Comparison of ENCODE assay signal across 8 cellular contexts in the genomic region with DNA sequence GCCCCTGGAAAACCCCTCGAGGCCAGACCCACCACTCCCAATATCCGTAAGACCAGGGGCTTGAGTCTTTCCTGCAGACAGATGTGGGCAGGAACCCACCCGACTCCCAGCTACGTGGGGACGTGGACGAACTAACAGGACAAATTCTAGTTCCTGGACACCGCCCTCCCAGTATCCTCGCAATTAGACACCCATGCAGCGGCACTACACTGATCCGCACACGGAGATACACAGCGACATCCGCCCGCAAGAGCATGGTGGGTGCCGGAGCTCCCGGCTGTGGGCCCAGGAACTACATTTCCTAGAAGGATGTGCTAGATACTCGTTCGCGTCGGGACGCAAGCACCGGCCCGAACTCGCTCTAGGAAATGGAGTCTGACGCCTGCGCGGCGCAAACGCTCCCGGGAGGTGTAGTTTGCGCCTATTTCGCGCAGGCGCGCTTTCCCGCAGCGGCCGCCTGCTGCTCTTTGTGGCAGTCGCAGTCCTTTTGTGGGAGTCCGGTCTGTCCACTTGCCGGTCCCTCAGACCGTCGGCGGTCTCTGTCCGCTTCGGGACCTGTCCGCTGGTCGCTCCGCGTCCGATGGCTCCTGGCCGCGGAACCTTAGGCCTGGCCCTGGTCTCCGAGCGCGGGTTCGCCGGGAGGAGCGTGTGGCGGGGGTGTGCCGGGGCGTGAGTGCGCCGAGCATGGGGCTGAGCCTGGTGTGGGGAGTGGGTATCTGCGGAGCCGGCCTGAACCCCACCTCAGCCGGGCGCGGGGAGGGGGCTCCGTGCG. TPM values are rescaled to one million over a fixed set of nuclear protein-coding genes. Genes with fewer than 3 reads are reported as not detected.
A peak's percentile ranks its signal among the peaks of the same experiment; 100 is the strongest.
DNase-seq lines count a peak whose midpoint lies in the region; ATAC-seq and TF ChIP-seq lines count a peak whose summit lies in the region.

A gene (plus strand): TSS at position 447 of the 772 bp plus-strand sequence. CDS start 478 bp downstream, outside the sequence.

- H3K4me3 Mint-ChIP-seq in CD8-positive, alpha-beta T cell, result peak within 1 kb of the TSS; percentile 87
- peak within 1 kb of the TSS; percentile 86 for H3K4me3 Mint-ChIP-seq in activated T-helper 17 cell treated with anti-CD3 and anti-CD28 coated beads, Interleukin-2, amount 50 U/mL, for 72 hours
- peak within 1 kb of the TSS; percentile 85 to 96 (median 94) for H3K4me3 Mint-ChIP-seq in naive B cell

- no peaks in the 10 kb centered on the region for H3K9me3 ChIP-seq in CD8-positive, alpha-beta T cell (ENCODE audit: low read length)

- no peaks in the 10 kb centered on the region for H3K36me3 Mint-ChIP-seq in CD8-positive, alpha-beta T cell
- no peaks in the 10 kb centered on the region for H3K36me3 Mint-ChIP-seq in activated T-helper 17 cell treated with anti-CD3 and anti-CD28 coated beads, Interleukin-2, amount 50 U/mL, for 72 hours (ENCODE audit: low read depth)
- H3K36me3 Mint-ChIP-seq in naive B cell, result peaks cover 0 to 4% of the 10 kb centered on the region in 2 donors

- DNase-seq in CD8-positive, alpha-beta T cell, result peak; percentile 68 to 92 (median 83)
- DNase-seq in KBM-7, result peak; percentile 91
- peak; percentile 77 for DNase-seq in RPMI8226
- DNase-seq in fibroblast of mammary gland (ENCODE audit: low read depth), result peak; percentile 90
- DNase-seq in naive B cell, result peak; percentile 71
- DNase-seq in stimulated activated CD8-positive, alpha-beta memory T cell treated with anti-CD3 and anti-CD28 coated beads, Interleukin-7, amount 100 ng/mL, for 48 hours (ENCODE audit: extremely low read depth in 1 of 2, low read depth in 1 of 2), result peak; percentile 67 to 72

- H3K4me3 ChIP-seq in CD8-positive, alpha-beta T cell (ENCODE audit: low read depth, low read length), result peak within 1 kb of the TSS; percentile 69
- H3K4me3 ChIP-seq in fibroblast of mammary gland (ENCODE audit: control insufficient read depth, low read depth, low read length), result peak within 1 kb of the TSS; percentile 72

- no peak for TF ChIP-seq CTCF in CD8-positive, alpha-beta T cell (IDR thresholded peaks at IDR 0.05)
- TF ChIP-seq CTCF in fibroblast of mammary gland (conservative IDR thresholded peaks at IDR 0.05; ENCODE audit: control insufficient read depth, insufficient read depth, low read depth, low read length), result no peak

- CTCF ChIA-PET in CD8-positive, alpha-beta T cell (lab: Charles Lee), result interaction anchor here (1.0 to 2.3 kb wide), 4 partner anchors 9 to 76 kb away, joined by 3 to 9 read pairs (median 3); no protein-coding TSS in a partner anchor

- in situ Hi-C loops in KBM-7 (cut with MboI; ENCODE audit: low pct_unique_long_range_greater_than_20kb, low sequenced_read_pairs), result no loop called here

- H3K27me3 Mint-ChIP-seq in CD8-positive, alpha-beta T cell (ENCODE audit: low read depth), result no peaks in the 10 kb centered on the region
- H3K27me3 Mint-ChIP-seq in activated T-helper 17 cell treated with anti-CD3 and anti-CD28 coated beads, Interleukin-2, amount 50 U/mL, for 72 hours, result no peaks in the 10 kb centered on the region
- H3K27me3 Mint-ChIP-seq in naive B cell, result no peaks in the 10 kb centered on the region

- peak within 1 kb of the TSS; percentile 95 for H3K27ac Mint-ChIP-seq in CD8-positive, alpha-beta T cell
- H3K27ac Mint-ChIP-seq in activated T-helper 17 cell treated with anti-CD3 and anti-CD28 coated beads, Interleukin-2, amount 50 U/mL, for 72 hours, result peak within 1 kb of the TSS; percentile 89
- H3K27ac Mint-ChIP-seq in naive B cell, result peak within 1 kb of the TSS; percentile 82 to 96 (median 92)

- peaks cover 36% of the 10 kb centered on the region for H3K4me1 Mint-ChIP-seq in CD8-positive, alpha-beta T cell (ENCODE audit: low read depth)
- H3K4me1 Mint-ChIP-seq in activated T-helper 17 cell treated with anti-CD3 and anti-CD28 coated beads, Interleukin-2, amount 50 U/mL, for 72 hours, result peaks cover 6% of the 10 kb centered on the region
- H3K4me1 Mint-ChIP-seq in naive B cell, result peaks cover 21 to 33% (median 24%) of the 10 kb centered on the region in 3 donors

- H3K36me3 ChIP-seq in CD8-positive, alpha-beta T cell (ENCODE audit: insufficient read depth, low read length), result no peaks in the 10 kb centered on the region

- ATAC-seq in CD8-positive, alpha-beta T cell, result peak; percentile 98
- peak; percentile 76 for ATAC-seq in GM21381 (IDR thresholded peaks at IDR 0.05; ENCODE audit: unreplicated experiment)
- ATAC-seq in activated T-helper 17 cell treated with anti-CD3 and anti-CD28 coated beads, Interleukin-2, amount 50 U/mL, for 72 hours (replicated peaks), result peak; percentile 94
- ATAC-seq in naive B cell (ENCODE audit: low read depth in 2 of 2), result peak; percentile 93 to 95

- no peaks in the 10 kb centered on the region for H3K27me3 ChIP-seq in CD8-positive, alpha-beta T cell (ENCODE audit: insufficient read depth, low read length)

- POLR2A ChIA-PET in CD8-positive, alpha-beta T cell (lab: Charles Lee), result interaction anchor here (0.9 to 2.4 kb wide), 4 partner anchors 10 to 309 kb away, joined by 3 to 17 read pairs (median 6); no protein-coding TSS in a partner anchor

- peaks cover 21% of the 10 kb centered on the region for H3K4me1 ChIP-seq in CD8-positive, alpha-beta T cell (ENCODE audit: insufficient read depth, low read length)

- H3K27ac ChIP-seq in CD8-positive, alpha-beta T cell (ENCODE audit: low read depth, low read length), result peak within 1 kb of the TSS; percentile 46

- peaks cover 2% of the 10 kb centered on the region for H3K9me3 Mint-ChIP-seq in CD8-positive, alpha-beta T cell
- H3K9me3 Mint-ChIP-seq in activated T-helper 17 cell treated with anti-CD3 and anti-CD28 coated beads, Interleukin-2, amount 50 U/mL, for 72 hours, result no peaks in the 10 kb centered on the region
- H3K9me3 Mint-ChIP-seq in naive B cell, result peaks cover 0 to 7% (median 0%) of the 10 kb centered on the region in 7 donors

- intact Hi-C loops in CD8-positive, alpha-beta T cell (cut with DNase I, micrococcal nuclease), result loop anchor here (1.0 to 10.0 kb wide), 6 partner anchors 62 to 277 kb away; a partner anchor contains a TSS

RNA-seq across cellular contexts. Expression of the gene that starts here (rescaled TPM):
- total RNA-seq in CD8-positive, alpha-beta T cell, result 1 to 10 TPM; 1.9 to 2.1 TPM
- 10 to 100 TPM in 1 of 2 donors, 1 to 10 TPM in 1; 6.4 to 10.0 TPM for total RNA-seq in activated T-helper 17 cell treated with anti-CD3 and anti-CD28 coated beads, Interleukin-2, amount 50 U/mL, for 72 hours
- polyA plus RNA-seq in naive B cell (ENCODE audit: low read depth in 6 of 6), result 1 to 10 TPM; 2.4 to 8.5 (median 5.5) TPM

Comparison
In these comparisons a context has a peak if more than half of its experiments do, and no peak if none do; other contexts are left out.
1. Peak in every context shown above with its lines: DNase-seq, ATAC-seq, H3K4me3 ChIP-seq and H3K27ac ChIP-seq.